Comparison of ENCODE assay signal across 8 cellular contexts in the genomic region with DNA sequence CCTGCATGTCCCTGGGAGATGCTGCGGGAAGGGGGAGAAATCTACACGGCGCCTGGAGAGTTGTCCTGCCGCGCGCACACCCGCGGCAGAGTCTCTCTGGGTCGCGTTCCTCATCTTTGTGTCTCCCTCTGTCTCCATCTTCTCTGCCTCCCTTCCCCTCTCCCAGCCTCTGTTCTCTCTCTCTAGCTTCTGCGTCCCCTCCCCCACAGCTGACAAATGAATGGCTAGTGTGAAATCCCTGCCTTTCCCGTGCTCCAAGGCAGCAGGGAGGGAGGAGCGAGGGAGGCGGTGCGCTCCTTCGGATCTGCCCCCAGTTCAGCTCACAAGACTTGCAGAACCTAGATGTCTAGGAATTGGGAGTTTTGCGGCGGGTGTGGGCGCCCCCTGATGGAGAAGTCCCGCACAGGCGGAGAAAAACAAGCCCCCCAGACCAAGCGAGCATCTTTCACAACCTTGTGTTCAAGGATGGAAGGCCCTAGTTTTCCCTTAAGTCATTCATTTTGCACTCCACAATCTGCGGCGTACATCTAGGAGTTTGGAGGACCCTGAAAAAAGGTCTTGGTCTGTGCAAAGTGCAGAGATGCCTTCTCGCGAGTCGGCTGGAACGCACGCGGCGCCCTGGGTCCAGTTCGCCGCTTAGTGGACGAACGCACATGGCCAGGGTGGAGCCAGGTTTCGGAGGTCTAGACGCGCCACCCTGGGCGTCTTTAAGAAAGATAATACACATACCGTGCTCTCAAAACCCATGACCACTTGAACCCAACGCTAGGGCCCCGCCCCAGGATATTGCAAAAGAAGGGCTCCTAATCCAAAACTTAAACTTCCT. TPM values are rescaled to one million over a fixed set of nuclear protein-coding genes. Genes with fewer than 3 reads are reported as not detected.
A peak's percentile ranks its signal among the peaks of the same experiment; 100 is the strongest.
DNase-seq lines count a peak whose midpoint lies in the region; ATAC-seq and TF ChIP-seq lines count a peak whose summit lies in the region.

No MANE protein-coding gene starts in this region.

- CTCF ChIA-PET in CD4-positive, alpha-beta memory T cell (lab: Charles Lee; ENCODE audit: partially characterized antibody): interaction anchor here (0.8 to 1.0 kb wide), 3 partner anchors 20 to 1122 kb away, joined by 3 to 4 read pairs (median 3); no protein-coding TSS in a partner anchor

- H3K4me3 ChIP-seq in CD4-positive, alpha-beta memory T cell (ENCODE audit: low read length in 2 of 2): peak overlapping the region; percentile 32 to 57
- H3K4me3 ChIP-seq in esophagus squamous epithelium: peak overlapping the region; percentile 26 to 69 (median 44)
- H3K4me3 ChIP-seq in mucosa of descending colon: no peak overlapping the region
- H3K4me3 ChIP-seq in stomach smooth muscle (ENCODE audit: low read length in 2 of 2): peak overlapping the region; percentile 70 to 76

- H3K27me3 ChIP-seq in CD4-positive, alpha-beta memory T cell (ENCODE audit: insufficient read depth, low read length): peaks cover 41% of the 10 kb centered on the region
- H3K27me3 ChIP-seq in esophagus squamous epithelium (peaks cover 0 to 96% (median 13%) of the 10 kb centered on the region in 4 donors), stomach smooth muscle (ENCODE audit: control insufficient read depth in 1 of 2, insufficient read depth in 2 of 2, low read length in 2 of 2) (peaks cover 23 to 41% of the 10 kb centered on the region in 2 donors)

- peaks cover 52 to 57% of the 10 kb centered on the region in 2 donors for H3K27me3 Mint-ChIP-seq in CD4-positive, alpha-beta memory T cell

- no peak overlapping the region for H3K27ac ChIP-seq in CD4-positive, alpha-beta memory T cell (ENCODE audit: low read depth, low read length)
- H3K27ac ChIP-seq in esophagus squamous epithelium (peak overlapping the region; percentile 32 to 82 (median 74)), stomach smooth muscle (ENCODE audit: low read length) (peak overlapping the region; percentile 41)

- intact Hi-C loops in CD4-positive, alpha-beta memory T cell (cut with micrococcal nuclease): loop anchor here (1.0 to 2.0 kb wide), 2 partner anchors 833 to 1121 kb away; no protein-coding TSS in a partner anchor
- intact Hi-C loops in esophagus squamous epithelium (cut with DNase I): no loop called here
- intact Hi-C loops in mucosa of descending colon (cut with DNase I, micrococcal nuclease): no loop called here

- H3K4me3 Mint-ChIP-seq in CD4-positive, alpha-beta memory T cell: peak overlapping the region; percentile 77 to 93 (median 86)

- H3K36me3 ChIP-seq in CD4-positive, alpha-beta memory T cell (ENCODE audit: insufficient read depth, low read length): no peaks in the 10 kb centered on the region
- H3K36me3 ChIP-seq in esophagus squamous epithelium (no peaks in the 10 kb centered on the region), mucosa of descending colon (ENCODE audit: low read depth) (no peaks in the 10 kb centered on the region), stomach smooth muscle (ENCODE audit: control insufficient read depth in 2 of 2, insufficient read depth in 2 of 2, low read length in 2 of 2) (no peaks in the 10 kb centered on the region)

- WGBS in esophagus squamous epithelium, 2 donors: 1% methylated on average over 19 to 39 of the region's 42 CpGs

- peaks cover 36% of the 10 kb centered on the region for H3K4me1 ChIP-seq in CD4-positive, alpha-beta memory T cell (ENCODE audit: insufficient read depth, low read length)
- H3K4me1 ChIP-seq in esophagus squamous epithelium: peaks cover 20 to 46% (median 20%) of the 10 kb centered on the region in 3 donors
- H3K4me1 ChIP-seq in mucosa of descending colon (ENCODE audit: low read depth): peaks cover 17% of the 10 kb centered on the region
- peaks cover 30% of the 10 kb centered on the region for H3K4me1 ChIP-seq in stomach smooth muscle (ENCODE audit: control insufficient read depth, insufficient read depth, low read length)

- peak in 5 of 6 experiments; percentile 44 to 60 (median 56) for TF ChIP-seq CTCF in esophagus squamous epithelium (IDR thresholded peaks at IDR 0.05)
- TF ChIP-seq CTCF in mucosa of descending colon (IDR thresholded peaks at IDR 0.05): peak; percentile 22

- peak in 1 of 4 donors; percentile 54 for TF ChIP-seq POLR2A in esophagus squamous epithelium (IDR thresholded peaks at IDR 0.05)

- peak overlapping the region in 1 of 2 donors; percentile 59 for H3K9ac ChIP-seq in stomach smooth muscle (ENCODE audit: low read length in 2 of 2)

- H3K27ac Mint-ChIP-seq in CD4-positive, alpha-beta memory T cell: peak overlapping the region in 3 of 7 donors; percentile 43 to 70 (median 54)

- POLR2A ChIA-PET in CD4-positive, alpha-beta memory T cell (lab: Charles Lee; ENCODE audit: partially characterized antibody): no interaction called here

- peak in 4 of 5 donors; percentile 36 to 42 (median 37) for DNase-seq in CD4-positive, alpha-beta memory T cell
- peak; percentile 20 for DNase-seq in NCI-H526 treated with DMSO at 0.1 percent for 48 hours (lab: John Stamatoyannopoulos, UW)
- DNase-seq in activated CD8-positive, alpha-beta memory T cell treated with anti-CD3 and anti-CD28 coated beads, Interleukin-2, amount 50 U/mL, for 4 hours: peak; percentile 41
- peak; percentile 34 for DNase-seq in esophagus squamous epithelium (lab: John Stamatoyannopoulos, UW)
- DNase-seq in mucosa of descending colon: peak; percentile 69 to 82 (median 74)

- no peaks in the 10 kb centered on the region for H3K36me3 Mint-ChIP-seq in CD4-positive, alpha-beta memory T cell

- ATAC-seq in GM19324 (IDR thresholded peaks at IDR 0.05; ENCODE audit: low FRiP score, unreplicated experiment): peak; percentile 50
- peak; percentile 69 for ATAC-seq in HG03354 (IDR thresholded peaks at IDR 0.05; ENCODE audit: poor library complexity, severe bottlenecking, unreplicated experiment)
- peak; percentile 69 for ATAC-seq in mucosa of descending colon

- H3K9me3 ChIP-seq in CD4-positive, alpha-beta memory T cell (ENCODE audit: control insufficient read depth in 1 of 2, low read length in 2 of 2): no peaks in the 10 kb centered on the region
- no peaks in the 10 kb centered on the region for H3K9me3 ChIP-seq in esophagus squamous epithelium
- no peaks in the 10 kb centered on the region for H3K9me3 ChIP-seq in mucosa of descending colon
- H3K9me3 ChIP-seq in stomach smooth muscle (ENCODE audit: control insufficient read depth in 2 of 2, low read length in 2 of 2): no peaks in the 10 kb centered on the region

- peaks cover 0 to 4% (median 0%) of the 10 kb centered on the region in 8 donors for H3K9me3 Mint-ChIP-seq in CD4-positive, alpha-beta memory T cell

- H3K4me1 Mint-ChIP-seq in CD4-positive, alpha-beta memory T cell: peaks cover 20 to 44% (median 33%) of the 10 kb centered on the region in 4 donors

RNA-seq across cellular contexts. Expression of gene VCAN, which starts 2.0 kb away (rescaled TPM):
- total RNA-seq in CD4-positive, alpha-beta memory T cell: under 1 TPM; 0.06 to 0.09 TPM
- under 1 TPM in 1 of 2 donors, not detected in 1; 0.05 TPM for polyA plus RNA-seq in CD4-positive, alpha-beta memory T cell
- total RNA-seq in esophagus squamous epithelium (10 to 100 TPM in 1 of 4 donors, 1 to 10 TPM in 2, under 1 TPM in 1; 0.30 to 36.1 (median 7.2) TPM), mucosa of descending colon (10 to 100 TPM in 2 of 3 donors, 1 to 10 TPM in 1; 8.8 to 36.0 (median 20.5) TPM)

Comparison
In these comparisons a context has a peak if more than half of its experiments do, and no peak if none do; other contexts are left out.
1. DNase-seq: peak in every context shown above with its lines; median percentile 74 in mucosa of descending colon; 41 in activated CD8-positive, alpha-beta memory T cell treated with anti-CD3 and anti-CD28 coated beads, Interleukin-2, amount 50 U/mL, for 4 hours; 37 in CD4-positive, alpha-beta memory T cell; 34 in esophagus squamous epithelium; 20 in NCI-H526 treated with DMSO at 0.1 percent for 48 hours.